8 cellular contexts compared by ENCODE assay signal in the genomic region with DNA sequence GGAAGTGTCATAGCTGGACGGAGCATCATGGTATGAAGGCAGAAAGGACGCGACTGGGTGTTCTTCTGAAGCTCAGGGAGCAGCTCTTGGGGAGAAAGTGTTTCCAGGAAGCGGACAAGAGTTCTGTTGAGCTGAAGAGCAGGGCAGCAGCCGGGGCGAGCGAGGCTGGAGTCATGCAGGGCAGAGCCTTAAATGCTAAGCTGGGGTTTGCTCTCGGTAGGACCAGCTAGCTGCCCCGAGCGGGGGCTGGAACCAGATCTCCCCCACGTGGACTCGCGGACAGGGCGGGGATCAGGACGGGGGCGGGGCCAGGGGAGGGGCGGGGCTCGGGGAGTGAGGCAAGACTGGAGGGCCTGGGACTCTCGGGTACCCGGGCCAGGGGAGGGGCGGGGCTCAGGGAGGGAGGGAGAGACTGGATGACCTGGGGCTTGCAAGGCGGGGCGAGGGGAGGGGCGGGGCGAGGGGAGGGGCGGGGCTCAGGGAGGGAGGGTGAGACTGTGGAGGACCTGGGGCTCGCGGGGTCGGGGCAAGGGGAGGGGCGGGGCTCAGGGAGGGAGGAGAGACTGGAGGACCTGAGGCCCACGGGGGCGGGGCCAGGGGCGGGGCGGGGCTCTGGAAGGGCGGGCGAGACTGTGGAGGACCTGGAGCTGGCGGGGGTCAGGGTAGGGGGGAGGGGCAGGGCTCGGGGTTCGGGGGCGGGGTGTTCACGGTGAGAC. TPM values are rescaled to one million over a fixed set of nuclear protein-coding genes. Genes with fewer than 3 reads are reported as not detected.
A peak's percentile ranks its signal among the peaks of the same experiment; 100 is the strongest.
DNase-seq lines count a peak whose midpoint lies in the region; ATAC-seq and TF ChIP-seq lines count a peak whose summit lies in the region.

No MANE protein-coding gene starts in this region.

- no peaks in the 10 kb centered on the region for H3K36me3 Mint-ChIP-seq in endodermal cell (ENCODE audit: low read depth)

- peak; percentile 46 for ATAC-seq in GM19397 (IDR thresholded peaks at IDR 0.05; ENCODE audit: unreplicated experiment)

- H3K4me3 ChIP-seq in BLaER1 (peak overlapping the region; percentile 77), HL-60 (replicated peaks; ENCODE audit: insufficient read depth, low read length) (peak overlapping the region; percentile 79), NT2/D1 (ENCODE audit: insufficient read length, low read depth) (peak overlapping the region; percentile 67), endodermal cell (ENCODE audit: low read length) (peak overlapping the region; percentile 91)

- H3K4me1 ChIP-seq in BLaER1, result peaks cover 20% of the 10 kb centered on the region
- H3K4me1 ChIP-seq in NT2/D1 (ENCODE audit: insufficient read depth, insufficient read length), result peaks cover 3% of the 10 kb centered on the region
- H3K4me1 ChIP-seq in endodermal cell (ENCODE audit: control insufficient read depth, insufficient read depth, low read length), result peaks cover 10% of the 10 kb centered on the region

- no peaks in the 10 kb centered on the region for H3K9me3 Mint-ChIP-seq in endodermal cell

- H3K36me3 ChIP-seq in BLaER1 (no peaks in the 10 kb centered on the region), NT2/D1 (ENCODE audit: insufficient read depth, insufficient read length, low read length) (no peaks in the 10 kb centered on the region), endodermal cell (ENCODE audit: control insufficient read depth, insufficient read depth, low read length) (no peaks in the 10 kb centered on the region)

- H3K27ac Mint-ChIP-seq in endodermal cell, result no peak overlapping the region

- WGBS in endodermal cell (ENCODE audit: insufficient coverage in 1 of 2, insufficient read length in 1 of 2), 2 experiments, result 2 to 8% methylated on average over 12 to 29 of the region's 41 CpGs

- H3K9ac ChIP-seq in BLaER1 (no peak overlapping the region), NT2/D1 (ENCODE audit: insufficient read length, low read depth) (peak overlapping the region; percentile 72), endodermal cell (ENCODE audit: extremely low read depth, low read length, poor library complexity, severe bottlenecking) (no peak overlapping the region)

- H3K9me3 ChIP-seq in BLaER1 (no peaks in the 10 kb centered on the region), NT2/D1 (ENCODE audit: insufficient read depth, low read length) (no peaks in the 10 kb centered on the region), endodermal cell (ENCODE audit: control insufficient read depth, low read length) (no peaks in the 10 kb centered on the region)

- TF ChIP-seq CTCF in HL-60 (IDR thresholded peaks at IDR 0.05; ENCODE audit: insufficient read depth, low read length) (no peak), endodermal cell (conservative IDR thresholded peaks at IDR 0.05) (no peak)

- H3K4me3 Mint-ChIP-seq in endodermal cell, result peak overlapping the region; percentile 79

- no peak overlapping the region for H3K27ac ChIP-seq in BLaER1
- peak overlapping the region; percentile 83 for H3K27ac ChIP-seq in HL-60 (replicated peaks)
- no peak overlapping the region for H3K27ac ChIP-seq in endodermal cell (ENCODE audit: low read depth, low read length)

- peak overlapping the region; percentile 79 for H3K4me2 ChIP-seq in BLaER1

- peaks cover 9% of the 10 kb centered on the region for H3K4me1 Mint-ChIP-seq in endodermal cell

- H3K27me3 ChIP-seq in BLaER1, result no peaks in the 10 kb centered on the region
- no peaks in the 10 kb centered on the region for H3K27me3 ChIP-seq in HL-60 (ENCODE audit: insufficient read depth, poor library complexity, severe bottlenecking)
- peaks cover 22% of the 10 kb centered on the region for H3K27me3 ChIP-seq in NT2/D1 (ENCODE audit: insufficient read depth, insufficient read length)
- H3K27me3 ChIP-seq in endodermal cell (ENCODE audit: control insufficient read depth, insufficient read depth, low read length, poor library complexity, severe bottlenecking), result peaks cover 22% of the 10 kb centered on the region

- H3K27me3 Mint-ChIP-seq in endodermal cell (ENCODE audit: insufficient read depth), result peaks cover 30% of the 10 kb centered on the region

- DNase-seq in HL-60 (ENCODE audit: low read depth in 1 of 2, low spot score in 1 of 2) (peak; percentile 87 to 97), NT2/D1 (ENCODE audit: low read depth, low spot score) (peak; percentile 89), endodermal cell (peak; percentile 100), mesenteric fat pad (ENCODE audit: low spot score) (peak; percentile 94)
- DNase-seq in activated CD8-positive, alpha-beta memory T cell treated with anti-CD3 and anti-CD28 coated beads, Interleukin-2, amount 50 U/mL, for 24 hours (ENCODE audit: extremely low read depth), result peak; percentile 86
- peak; percentile 82 for DNase-seq in stimulated activated CD8-positive, alpha-beta memory T cell treated with anti-CD3 and anti-CD28 coated beads, Interleukin-12 subunit alpha, Interleukin-12 subunit beta, amount 100 ng/mL, for 24 hours (ENCODE audit: extremely low read depth)

- no peaks in the 10 kb centered on the region for H4K20me1 ChIP-seq in BLaER1

RNA-seq across cellular contexts. Expression of gene FAH, which starts 0.5 kb away (rescaled TPM):
- total RNA-seq in endodermal cell (10 to 100 TPM; 11.9 to 14.2 TPM), mesenteric fat pad (147 TPM)
- 19.5 TPM for polyA plus RNA-seq in endodermal cell (2013, experiment 1 of 2)
- 15.9 TPM for polyA plus RNA-seq in endodermal cell (2013, experiment 2 of 2)
